In genomic region chr15:21385961-21386360, GRCh38 we compare ENCODE assay signal across 16 cellular contexts. TPM values are rescaled to one million over a fixed set of nuclear protein-coding genes. Genes with fewer than 3 reads are reported as not detected.
"Had no signal": no experiment of that assay in that cellular context is flagged by ENCODE, and none has a peak within 500 bp of the region (broad histone marks: within the 10 kb centered on the region; RNA-seq: fewer than 3 reads in every experiment).

No MANE protein-coding gene starts in this region.

RNA-seq across cellular contexts. Expression of gene POTEB3, which starts 54.3 kb away (rescaled TPM):
- total RNA-seq: activated CD4-positive, alpha-beta memory T cell treated with anti-CD3 and anti-CD28 coated beads, Interleukin-2, amount 10 ng/mL, durations not matched to agents 7 days and 5 days; activated CD4-positive, alpha-beta T cell treated with anti-CD3 and anti-CD28 coated beads for 36 hours; activated CD4-positive, alpha-beta T cell treated with anti-CD3 and anti-CD28 coated beads, Interleukin-2, amount 10 ng/mL, durations not matched to agents 7 days and 5 days; activated CD8-positive, alpha-beta memory T cell treated with anti-CD3 and anti-CD28 coated beads, Interleukin-2, amount 10 ng/mL, durations not matched to agents 7 days and 5 days; activated CD8-positive, alpha-beta T cell treated with anti-CD3 and anti-CD28 coated beads, Interleukin-2, amount 10 ng/mL, durations not matched to agents 7 days and 5 days; activated naive CD8-positive, alpha-beta T cell treated with anti-CD3 and anti-CD28 coated beads, Interleukin-2, amount 10 ng/mL, durations not matched to agents 7 days and 5 days; activated T-helper 2 cell treated with anti-CD3 and anti-CD28 coated beads, Interferon-gamma antibody, Interleukin-2, Interleukin-4, amounts not matched to agents 10 μg/mL and 5 μg/mL and 100 μg/mL, durations not matched to agents 14 hours and 24 hours and 36 hours; ascending aorta; bronchial epithelial cell; cardiac muscle cell; T-cell; T-helper 1 cell treated with Interleukin-12 subunit alpha and Interleukin-12 subunit beta and Interleukin-4 antibody, amounts not matched to agents 30 ng/mL and 1 ng/mL, for 36 hours; T-helper 17 cell; T-helper 2 cell treated with Interferon-gamma antibody and Interleukin-4, amounts not matched to agents 100 ng/mL and 5 ng/mL, for 36 hours; WTC11 had no signal
- polyA plus RNA-seq: adipose tissue, cardiac muscle cell had no signal
